ENCODE assay signal across 7 cellular contexts in the genomic region with DNA sequence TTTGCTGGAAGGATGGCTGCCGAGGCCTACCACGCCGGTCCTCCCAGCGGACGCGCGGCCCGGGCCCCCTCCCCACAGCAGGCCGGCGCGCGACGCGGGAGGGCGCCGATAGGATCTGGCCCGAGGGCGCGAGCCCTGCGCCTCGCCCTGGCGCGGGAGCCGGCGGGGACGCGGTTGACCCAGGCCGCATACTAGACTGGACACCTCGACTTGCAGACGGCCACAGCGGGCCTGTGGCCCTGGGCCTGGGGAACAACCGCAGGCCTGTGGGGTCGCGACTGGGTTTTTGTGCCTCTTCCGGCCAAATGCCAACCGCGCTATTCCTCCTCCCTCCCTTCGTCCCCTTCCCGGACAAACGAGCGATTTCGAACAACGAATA. TPM values are rescaled to one million over a fixed set of nuclear protein-coding genes. Genes with fewer than 3 reads are reported as not detected.
DNase-seq lines count a peak whose midpoint lies in the region; ATAC-seq and TF ChIP-seq lines count a peak whose summit lies in the region.

No MANE protein-coding gene starts in this region.

- H3K4me1 ChIP-seq in ascending aorta (peaks cover 3 to 11% of the 10 kb centered on the region in 2 donors), smooth muscle cell (ENCODE audit: low read depth) (peaks cover 8% of the 10 kb centered on the region)

- H3K4me1 Mint-ChIP-seq in activated naive CD8-positive, alpha-beta T cell treated with anti-CD3 and anti-CD28 coated beads, Interleukin-2, amount 50 U/mL, for 24 hours = peaks cover 6% of the 10 kb centered on the region

- DNase-seq in HFF-Myc (ENCODE audit: extremely low read depth, low read depth) (no peak), ascending aorta (ENCODE audit: low spot score in 2 of 2) (no peak), iPS-NIHi11 (ENCODE audit: low spot score) (peak; percentile 52), smooth muscle cell (lab: John Stamatoyannopoulos, UW; ENCODE audit: unreplicated experiment) (no peak), NCI-H510A treated with DMSO at 0.1 percent for 48 hours (lab: John Stamatoyannopoulos, UW) (no peak)
- no peak for DNase-seq in activated naive CD8-positive, alpha-beta T cell treated with anti-CD3 and anti-CD28 coated beads, Interleukin-2, amount 50 U/mL, for 24 hours

- H3K9me3 Mint-ChIP-seq in activated naive CD8-positive, alpha-beta T cell treated with anti-CD3 and anti-CD28 coated beads, Interleukin-2, amount 50 U/mL, for 24 hours = no peaks in the 10 kb centered on the region

- H3K36me3 ChIP-seq in ascending aorta (no peaks in the 10 kb centered on the region), smooth muscle cell (ENCODE audit: low read depth) (no peaks in the 10 kb centered on the region)

- H3K27ac Mint-ChIP-seq in activated naive CD8-positive, alpha-beta T cell treated with anti-CD3 and anti-CD28 coated beads, Interleukin-2, amount 50 U/mL, for 24 hours = no peak overlapping the region

- no peaks in the 10 kb centered on the region for H3F3A ChIP-seq in smooth muscle cell (ENCODE audit: low read depth)

- no peak overlapping the region for H3K27ac ChIP-seq in ascending aorta
- no peak overlapping the region for H3K27ac ChIP-seq in smooth muscle cell (ENCODE audit: low read depth)

- no peak overlapping the region for H3K4me3 Mint-ChIP-seq in activated naive CD8-positive, alpha-beta T cell treated with anti-CD3 and anti-CD28 coated beads, Interleukin-2, amount 50 U/mL, for 24 hours

- no peak overlapping the region for H3K9ac ChIP-seq in smooth muscle cell (ENCODE audit: low read depth)

- intact Hi-C loops in ascending aorta (cut with DNase I) = no loop called here

- peak overlapping the region; percentile 24; the same call in 1 of the 2 replicates for H3K4me3 ChIP-seq in HFF-Myc (replicated peaks; ENCODE audit: low read depth, low read length)
- H3K4me3 ChIP-seq in ascending aorta = peak overlapping the region; percentile 35 to 56
- peak overlapping the region; percentile 53 for H3K4me3 ChIP-seq in smooth muscle cell

- no peaks in the 10 kb centered on the region for H3K36me3 Mint-ChIP-seq in activated naive CD8-positive, alpha-beta T cell treated with anti-CD3 and anti-CD28 coated beads, Interleukin-2, amount 50 U/mL, for 24 hours (ENCODE audit: low read depth)

- ATAC-seq in GM21367 (IDR thresholded peaks at IDR 0.05; ENCODE audit: unreplicated experiment) = no peak
- no peak for ATAC-seq in activated naive CD8-positive, alpha-beta T cell treated with anti-CD3 and anti-CD28 coated beads, Interleukin-2, amount 50 U/mL, for 24 hours

- no peak for TF ChIP-seq CTCF in HFF-Myc (IDR thresholded peaks at IDR 0.05; ENCODE audit: low read depth, low read length, missing control alignments)
- TF ChIP-seq CTCF in ascending aorta (IDR thresholded peaks at IDR 0.05) = no peak
- TF ChIP-seq CTCF in smooth muscle cell (IDR thresholded peaks at IDR 0.05; ENCODE audit: borderline replicate concordance, insufficient read depth, poor library complexity, severe bottlenecking) = no peak

- peak overlapping the region; percentile 96 for H3K4me2 ChIP-seq in smooth muscle cell

- H3K27me3 ChIP-seq in ascending aorta (peaks cover 23% of the 10 kb centered on the region), smooth muscle cell (ENCODE audit: low read depth) (peaks cover 69% of the 10 kb centered on the region)

- 2% methylated on average over 42 of the region's 43 CpGs for WGBS in smooth muscle cell (ENCODE audit: low lambda C conversion rate)

- H3K27me3 Mint-ChIP-seq in activated naive CD8-positive, alpha-beta T cell treated with anti-CD3 and anti-CD28 coated beads, Interleukin-2, amount 50 U/mL, for 24 hours = peaks cover 62% of the 10 kb centered on the region

- no peaks in the 10 kb centered on the region for H3K79me2 ChIP-seq in smooth muscle cell (ENCODE audit: low read depth)

- H4K20me1 ChIP-seq in smooth muscle cell (ENCODE audit: low read depth) = no peaks in the 10 kb centered on the region

- H3K9me3 ChIP-seq in ascending aorta = no peaks in the 10 kb centered on the region
- no peaks in the 10 kb centered on the region for H3K9me3 ChIP-seq in smooth muscle cell (replicated peaks; ENCODE audit: low read depth)

- H2AFZ ChIP-seq in smooth muscle cell (ENCODE audit: low read depth) = peak overlapping the region; percentile 95

RNA-seq across cellular contexts. Expression of gene NHLH2, which starts 2.5 kb away (rescaled TPM):
- total RNA-seq in ascending aorta (not detected), smooth muscle cell (0.54 and 0.90 TPM in 2 replicates)
- 0.30 and 0.46 TPM in 2 replicates for polyA plus RNA-seq in smooth muscle cell
